ENCODE assay signal across 8 cellular contexts in genomic region chr6:40912158-40912946, GRCh38.
A peak's percentile ranks its signal among the peaks of the same experiment; 100 is the strongest.
DNase-seq lines count a peak whose midpoint lies in the region; ATAC-seq and TF ChIP-seq lines count a peak whose summit lies in the region.
"Had no signal": no experiment of that assay in that cellular context is flagged by ENCODE, and none has a peak within 500 bp of the region (broad histone marks: within the 10 kb centered on the region; RNA-seq: fewer than 3 reads in every experiment).

No MANE protein-coding gene starts in this region.

- TF ChIP-seq CTCF in GM12864 (IDR thresholded peaks at IDR 0.05; ENCODE audit: low read depth, low read length, missing control alignments), result peak; percentile 83
- TF ChIP-seq CTCF in lung (IDR thresholded peaks at IDR 0.05; ENCODE audit: control extremely low read depth, extremely low read depth), result peak; percentile 23

- 52 to 57% methylated on average over 9 of the region's 9 CpGs for WGBS in lung, 2 donors

- DNase-seq in GM12864 (ENCODE audit: low read depth) (peak; percentile 42), HuH-7 (ENCODE audit: low spot score) (peak; percentile 36), NOMO-1 treated with DMSO at 0.1 percent for 48 hours (lab: John Stamatoyannopoulos, UW; ENCODE audit: unreplicated experiment) (peak; percentile 57), lung (ENCODE audit: low spot score) (no peak)
- DNase-seq in central memory CD8-positive, alpha-beta T cell (ENCODE audit: low spot score in 2 of 2), result no peak
- no peak for DNase-seq in activated CD4-positive, CD25-positive, alpha-beta regulatory T cell (lab: John Stamatoyannopoulos, UW)
- DNase-seq: activated T-cell treated with anti-CD3 and anti-CD28 coated beads, Interleukin-2, amount 50 U/mL, for 4 hours had no signal

- H3K4me3 Mint-ChIP-seq in central memory CD8-positive, alpha-beta T cell, result no peak overlapping the region
- H3K4me3 Mint-ChIP-seq: activated T-cell treated with anti-CD3 and anti-CD28 coated beads, Interleukin-2, amount 50 U/mL, for 4 hours had no signal

- no peaks in the 10 kb centered on the region for H3K36me3 ChIP-seq in lung (ENCODE audit: control insufficient read depth in 2 of 2, insufficient read depth in 2 of 2, low read length in 2 of 2)

- H3K27me3 Mint-ChIP-seq in central memory CD8-positive, alpha-beta T cell, result peaks cover 19% of the 10 kb centered on the region

- no peak overlapping the region for H3K27ac ChIP-seq in lung (ENCODE audit: low read depth in 1 of 2, low read length in 1 of 2)

- ATAC-seq in GM21526 (IDR thresholded peaks at IDR 0.05; ENCODE audit: low FRiP score, unreplicated experiment) (peak; percentile 91), lung (ENCODE audit: insufficient read depth, low FRiP score) (no peak)
- ATAC-seq in central memory CD8-positive, alpha-beta T cell (replicated peaks; ENCODE audit: extremely low read depth, poor library complexity, severe bottlenecking), result peak; percentile 32

- H3K9me3 Mint-ChIP-seq in central memory CD8-positive, alpha-beta T cell, result no peaks in the 10 kb centered on the region
- H3K9me3 Mint-ChIP-seq: activated T-cell treated with anti-CD3 and anti-CD28 coated beads, Interleukin-2, amount 50 U/mL, for 4 hours had no signal

- H3K4me1 Mint-ChIP-seq in central memory CD8-positive, alpha-beta T cell, result no peaks in the 10 kb centered on the region

- H3K4me1 ChIP-seq in lung (ENCODE audit: control insufficient read depth in 2 of 2, insufficient read depth in 2 of 2, low read length in 2 of 2), result peaks cover 0 to 5% of the 10 kb centered on the region in 2 donors

- no peaks in the 10 kb centered on the region for H3K9me3 ChIP-seq in lung (ENCODE audit: control insufficient read depth in 2 of 2, insufficient read depth in 1 of 2, low read length in 1 of 2)

- H3K27me3 ChIP-seq in lung (ENCODE audit: control insufficient read depth, insufficient read depth), result no peaks in the 10 kb centered on the region

- no peaks in the 10 kb centered on the region for H3K36me3 Mint-ChIP-seq in central memory CD8-positive, alpha-beta T cell (ENCODE audit: insufficient read depth)

- H3K4me3 ChIP-seq in GM12864 (ENCODE audit: low read depth, low read length) (no peak overlapping the region), lung (no peak overlapping the region)

- H3K27ac Mint-ChIP-seq in central memory CD8-positive, alpha-beta T cell (ENCODE audit: low read depth), result no peak overlapping the region

Comparison
In these comparisons a context has a peak if more than half of its experiments do, and no peak if none do; other contexts are left out.
1. DNase-seq: peak in GM12864 (single experiment), HuH-7 (single experiment) and NOMO-1 treated with DMSO at 0.1 percent for 48 hours (single experiment); none in central memory CD8-positive, alpha-beta T cell (0 of 2), lung (single experiment) and activated CD4-positive, CD25-positive, alpha-beta regulatory T cell (0 of 4).